30 cellular contexts compared by ENCODE assay signal in the genomic region with DNA sequence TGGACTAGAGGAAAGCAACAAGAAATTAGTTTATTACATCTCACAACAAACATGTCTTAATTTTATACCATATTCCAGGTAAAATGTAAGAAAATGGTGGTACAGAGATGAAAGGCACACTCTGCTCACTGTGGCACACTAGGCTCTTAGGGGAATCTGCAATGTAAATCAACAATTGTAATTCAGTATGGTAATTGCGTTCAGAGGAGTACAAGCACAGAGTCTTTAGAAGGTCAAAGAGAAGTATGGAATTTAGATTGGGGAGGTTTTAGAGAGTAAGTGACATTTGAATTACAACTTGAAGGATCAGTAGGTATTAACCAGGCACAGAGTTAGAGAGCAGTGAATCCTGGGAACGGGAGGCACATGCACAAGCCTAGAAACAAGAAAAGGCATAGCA.
"Had no signal": no experiment of that assay in that cellular context is flagged by ENCODE, and none has a peak within 500 bp of the region (broad histone marks: within the 10 kb centered on the region; RNA-seq: fewer than 3 reads in every experiment).

No MANE protein-coding gene starts in this region.

- H3K4me3 Mint-ChIP-seq: activated CD4-positive, alpha-beta memory T cell treated with anti-CD3 and anti-CD28 coated beads, Interleukin-2, amount 10 ng/mL, durations not matched to agents 7 days and 5 days; activated CD8-positive, alpha-beta memory T cell treated with anti-CD3 and anti-CD28 coated beads, Interleukin-2, amount 10 ng/mL, durations not matched to agents 7 days and 5 days; activated naive CD4-positive, alpha-beta T cell treated with anti-CD3 and anti-CD28 coated beads, Interleukin-2, amount 50 U/mL, for 24 hours had no signal

- H3K27me3 ChIP-seq: adrenal gland, body of pancreas, breast epithelium, Peyer's patch had no signal

- H3K27me3 Mint-ChIP-seq: activated CD4-positive, alpha-beta memory T cell treated with anti-CD3 and anti-CD28 coated beads, Interleukin-2, amount 10 ng/mL, durations not matched to agents 7 days and 5 days; activated CD8-positive, alpha-beta memory T cell treated with anti-CD3 and anti-CD28 coated beads, Interleukin-2, amount 10 ng/mL, durations not matched to agents 7 days and 5 days had no signal

- H3K4me1 ChIP-seq: adrenal gland, body of pancreas, breast epithelium, Peyer's patch had no signal

- H3K4me1 Mint-ChIP-seq: activated CD4-positive, alpha-beta memory T cell treated with anti-CD3 and anti-CD28 coated beads, Interleukin-2, amount 10 ng/mL, durations not matched to agents 7 days and 5 days; activated CD8-positive, alpha-beta memory T cell treated with anti-CD3 and anti-CD28 coated beads, Interleukin-2, amount 10 ng/mL, durations not matched to agents 7 days and 5 days; activated naive CD4-positive, alpha-beta T cell treated with anti-CD3 and anti-CD28 coated beads, Interleukin-2, amount 50 U/mL, for 24 hours had no signal

- H3K27ac ChIP-seq: adrenal gland, body of pancreas, breast epithelium, KMS-11, Peyer's patch, VCaP had no signal

- H3K9me3 Mint-ChIP-seq: activated CD4-positive, alpha-beta memory T cell treated with anti-CD3 and anti-CD28 coated beads, Interleukin-2, amount 10 ng/mL, durations not matched to agents 7 days and 5 days; activated naive CD4-positive, alpha-beta T cell treated with anti-CD3 and anti-CD28 coated beads, Interleukin-2, amount 50 U/mL, for 24 hours had no signal

- H3K9me3 ChIP-seq: adrenal gland, body of pancreas, breast epithelium, Peyer's patch had no signal

- H3K36me3 ChIP-seq: adrenal gland, breast epithelium, Peyer's patch had no signal

- DNase-seq: activated CD4-positive, alpha-beta memory T cell treated with anti-CD3 and anti-CD28 coated beads, Interleukin-2, amount 10 ng/mL, durations not matched to agents 7 days and 5 days; activated CD4-positive, alpha-beta T cell treated with anti-CD3 and anti-CD28 coated beads for 1 hour; activated CD4-positive, alpha-beta T cell treated with anti-CD3 and anti-CD28 coated beads for 48 hours; activated CD4-positive, CD25-positive, alpha-beta regulatory T cell; activated CD8-positive, alpha-beta memory T cell treated with anti-CD3 and anti-CD28 coated beads for 24 hours; activated CD8-positive, alpha-beta memory T cell treated with anti-CD3 and anti-CD28 coated beads, Interleukin-2, amount 10 ng/mL, durations not matched to agents 7 days and 5 days; activated CD8-positive, alpha-beta memory T cell treated with anti-CD3 and anti-CD28 coated beads, Interleukin-2, amount 50 U/mL, for 48 hours; activated effector memory CD4-positive, alpha-beta T cell treated with Interleukin-2 at 50 U/mL for 16 hours; activated T-cell treated with anti-CD3 and anti-CD28 coated beads, Interleukin-2, amount 50 U/mL, for 48 hours; adrenal gland; body of pancreas; cerebellar nuclear complex; MM.1S; NCI-H1092 treated with DMSO at 0.1 percent for 48 hours; NCI-H1417; NCI-H187 treated with DMSO at 0.1 percent for 48 hours; NCI-H2081; NCI-H345; NCI-H524 treated with DMSO at 0.1 percent for 48 hours; PC-3; Peyer's patch; RPMI8226; SIG-M5; T-helper 1 cell; T-helper 2 cell; T-helper 9 cell had no signal

- H3K9ac ChIP-seq: KMS-11 had no signal

- H3K4me3 ChIP-seq: adrenal gland, body of pancreas, breast epithelium, Peyer's patch had no signal

- H3K4me2 ChIP-seq: KMS-11 had no signal

- H3K27ac Mint-ChIP-seq: activated CD4-positive, alpha-beta memory T cell treated with anti-CD3 and anti-CD28 coated beads, Interleukin-2, amount 10 ng/mL, durations not matched to agents 7 days and 5 days; activated CD8-positive, alpha-beta memory T cell treated with anti-CD3 and anti-CD28 coated beads, Interleukin-2, amount 10 ng/mL, durations not matched to agents 7 days and 5 days; activated naive CD4-positive, alpha-beta T cell treated with anti-CD3 and anti-CD28 coated beads, Interleukin-2, amount 50 U/mL, for 24 hours had no signal

- H3K36me3 Mint-ChIP-seq: activated CD8-positive, alpha-beta memory T cell treated with anti-CD3 and anti-CD28 coated beads, Interleukin-2, amount 10 ng/mL, durations not matched to agents 7 days and 5 days; activated naive CD4-positive, alpha-beta T cell treated with anti-CD3 and anti-CD28 coated beads, Interleukin-2, amount 50 U/mL, for 24 hours had no signal
